Comparison of ENCODE assay signal across 8 cellular contexts in genomic region chr10:102802920-102803534, GRCh38. TPM values are rescaled to one million over a fixed set of nuclear protein-coding genes. Genes with fewer than 3 reads are reported as not detected.
A peak's percentile ranks its signal among the peaks of the same experiment; 100 is the strongest.
DNase-seq lines count a peak whose midpoint lies in the region; ATAC-seq and TF ChIP-seq lines count a peak whose summit lies in the region.

No MANE protein-coding gene starts in this region.

- WGBS in ovary, 3 donors = 31 to 48% (median 32%) methylated on average over 6 of the region's 6 CpGs

- H3K36me3 ChIP-seq in ovary = no peaks in the 10 kb centered on the region
- H3K36me3 ChIP-seq in HAP-1 (replicated peaks) = no peaks in the 10 kb centered on the region

- H3K4me1 ChIP-seq in ovary (ENCODE audit: insufficient read depth) = peaks cover 17% of the 10 kb centered on the region
- no peaks in the 10 kb centered on the region for H3K4me1 ChIP-seq in HAP-1

- peak; percentile 83 for ATAC-seq in SK-N-SH treated with all-trans-retinoic acid at 6 μM for 48 hours
- ATAC-seq in HG03159 (IDR thresholded peaks at IDR 0.05; ENCODE audit: unreplicated experiment) = no peak

- intact Hi-C loops in ovary (cut with DNase I) = no loop called here

- no peak for TF ChIP-seq POLR2A in ovary (IDR thresholded peaks at IDR 0.05)

- H3K27me3 ChIP-seq in ovary (no peaks in the 10 kb centered on the region), HAP-1 (ENCODE audit: low read depth) (no peaks in the 10 kb centered on the region)

- no peak for TF ChIP-seq CTCF in GM13977 (IDR thresholded peaks at IDR 0.05; ENCODE audit: extremely low read depth, insufficient read depth, missing control alignments)
- TF ChIP-seq CTCF in ovary (IDR thresholded peaks at IDR 0.05) = no peak

- H3K9me3 ChIP-seq in ovary (no peaks in the 10 kb centered on the region), HAP-1 (no peaks in the 10 kb centered on the region)

- peak; percentile 44 for DNase-seq in GM13977 (ENCODE audit: low spot score)
- DNase-seq in fibroblast of peridontal ligament (ENCODE audit: extremely low read depth) = peak; percentile 97
- DNase-seq in ovary = peak in 3 of 5 donors; percentile 35 to 59 (median 44)
- no peak for DNase-seq in activated effector memory CD4-positive, alpha-beta T cell treated with Interleukin-2 at 50 U/mL for 16 hours
- DNase-seq in HAP-1 (ENCODE audit: low spot score in 2 of 2) = no peak
- no peak for DNase-seq in HPDE6-E6E7 (ENCODE audit: extremely low spot score)

- no peak for TF ChIP-seq EP300 in ovary (IDR thresholded peaks at IDR 0.05)

- H3K4me3 ChIP-seq in ovary (no peak overlapping the region), HAP-1 (no peak overlapping the region)

- in situ Hi-C loops in GM13977 (cut with MboI; ENCODE audit: low pct_unique_long_range_greater_than_20kb, low sequenced_read_pairs, unreplicated experiment) = no loop called here
- in situ Hi-C loops in HAP-1 (cut with MboI; ENCODE audit: low sequenced_read_pairs) = no loop called here

- H3K27ac ChIP-seq in ovary = peak overlapping the region in 1 of 2 donors; percentile 54

TF ChIP-seq in SK-N-SH treated with all-trans-retinoic acid at 6 μM for 48 hours, 23 proteins besides CTCF, POLR2A, EP300 and RAD21:
- TF ChIP-seq PATZ1 (CRISPR knock-in tag; IDR thresholded peaks at IDR 0.05; ENCODE audit: borderline replicate concordance) (no peak), CREB5 (CRISPR knock-in tag; IDR thresholded peaks at IDR 0.05; ENCODE audit: low read depth) (no peak), OSR1 (CRISPR knock-in tag; IDR thresholded peaks at IDR 0.05) (no peak)
TF ChIP-seq in SK-N-SH treated with all-trans-retinoic acid at 6 μM for 48 hours: peak in this region for 0.

RNA-seq across cellular contexts. Expression of gene CYP17A1, which starts 34.2 kb away (rescaled TPM):
- total RNA-seq in ovary = 10 to 100 TPM in 2 of 7 donors, 1 to 10 TPM in 1, under 1 TPM in 3, not detected in 1; 0.40 to 32.1 (median 1.0) TPM
- polyA plus RNA-seq in ovary = 100 to 1,000 TPM in 1 of 2 donors, 10 to 100 TPM in 1; 30.8 to 348 TPM

RNA-seq across cellular contexts. Expression of gene BORCS7, which starts 51.0 kb away (rescaled TPM):
- total RNA-seq in ovary = 10 to 100 TPM; 20.5 to 35.4 (median 25.2) TPM
- 10 to 100 TPM; 16.5 to 28.7 TPM for polyA plus RNA-seq in ovary

RNA-seq across cellular contexts. Expression of gene WBP1L, which starts 59.3 kb away (rescaled TPM):
- 10 to 100 TPM; 45.5 to 71.8 (median 51.3) TPM for total RNA-seq in ovary
- 10 to 100 TPM; 40.6 to 46.5 TPM for polyA plus RNA-seq in ovary

Comparison
In these comparisons a context has a peak if more than half of its experiments do, and no peak if none do; other contexts are left out.
1. DNase-seq: peak in GM13977 (single experiment), fibroblast of peridontal ligament (single experiment) and ovary (3 of 5); none in activated effector memory CD4-positive, alpha-beta T cell treated with Interleukin-2 at 50 U/mL for 16 hours (single experiment), HAP-1 (0 of 2) and HPDE6-E6E7 (single experiment).